In the genomic region with DNA sequence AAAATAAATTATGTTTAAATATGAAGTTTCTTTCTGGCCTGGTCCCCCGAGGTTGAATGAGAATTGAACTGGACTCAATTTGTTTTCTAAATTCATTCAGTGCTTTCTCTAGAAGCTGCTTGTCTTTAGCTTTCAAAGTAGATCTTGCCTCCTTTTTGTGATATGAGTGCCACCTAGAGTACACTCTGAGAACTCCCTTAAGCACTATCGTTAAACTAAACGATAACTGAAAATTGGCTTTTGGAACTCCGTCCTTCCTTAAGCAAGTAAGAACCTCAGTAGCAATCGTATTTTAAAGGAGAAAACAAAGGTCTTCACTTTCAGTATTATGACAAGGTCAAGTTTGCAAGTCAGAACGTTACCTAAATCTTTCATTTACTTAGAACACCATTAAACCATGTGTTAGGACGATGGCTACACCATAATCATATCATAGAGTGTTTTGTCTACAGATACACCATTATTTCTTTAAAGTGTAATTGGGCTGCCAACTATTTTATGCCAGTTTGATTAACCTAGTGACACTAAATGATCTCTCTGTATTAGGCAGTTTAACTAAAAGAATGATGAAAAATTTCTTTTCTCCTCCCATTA, we compare ENCODE assay signal across 8 cellular contexts.
DNase-seq lines count a peak whose midpoint lies in the region; TF ChIP-seq lines count a peak whose summit lies in the region.

No MANE protein-coding gene starts in this region.

- H3K27me3 ChIP-seq in cardiac muscle cell, result peaks cover 73% of the 10 kb centered on the region

- H3K27me3 Mint-ChIP-seq in neural crest cell (ENCODE audit: low read depth), result peaks cover 65% of the 10 kb centered on the region

- no peak for TF ChIP-seq POLR2A in erythroblast (IDR thresholded peaks at IDR 0.05; ENCODE audit: low read length)

- H3K27ac ChIP-seq in cardiac muscle cell (no peak overlapping the region), SK-N-MC (no peak overlapping the region)

- H3K4me1 Mint-ChIP-seq in neural crest cell, result no peaks in the 10 kb centered on the region

- no peak overlapping the region for H3K27ac Mint-ChIP-seq in neural crest cell (ENCODE audit: unreplicated experiment)

- no peaks in the 10 kb centered on the region for H3K36me3 ChIP-seq in cardiac muscle cell
- no peaks in the 10 kb centered on the region for H3K36me3 ChIP-seq in SK-N-MC (ENCODE audit: insufficient read depth, low read length)

- H3K4me1 ChIP-seq in cardiac muscle cell (ENCODE audit: low read depth), result no peaks in the 10 kb centered on the region

- H3K9me3 ChIP-seq in cardiac muscle cell (ENCODE audit: low read depth) (no peaks in the 10 kb centered on the region), SK-N-MC (ENCODE audit: low read depth, low read length) (no peaks in the 10 kb centered on the region)

- H3K36me3 Mint-ChIP-seq in neural crest cell (ENCODE audit: low read depth), result no peaks in the 10 kb centered on the region

- peak; percentile 63 to 72 for DNase-seq in cardiac muscle cell (ENCODE audit: low read depth in 1 of 2, low spot score in 1 of 2)
- no peak for DNase-seq in cardiac septum (ENCODE audit: low spot score)
- DNase-seq in HFF-Myc (ENCODE audit: extremely low read depth, low read depth), result peak; percentile 19
- peak; percentile 65 for DNase-seq in NCI-H1105 (lab: John Stamatoyannopoulos, UW)
- DNase-seq in SK-N-MC (ENCODE audit: low read depth, low spot score), result peak; percentile 28
- DNase-seq in erythroblast (lab: John Stamatoyannopoulos, UW), result peak; percentile 40 to 51
- no peak for DNase-seq in neural crest cell (ENCODE audit: low read depth, low spot score)
- no peak for DNase-seq in mesenteric fat pad (ENCODE audit: low spot score)

- TF ChIP-seq CTCF in cardiac muscle cell (IDR thresholded peaks at IDR 0.05; ENCODE audit: low read depth, low read length) (peak; percentile 78), HFF-Myc (IDR thresholded peaks at IDR 0.05; ENCODE audit: low read depth, low read length, missing control alignments) (peak; percentile 59), neural crest cell (conservative IDR thresholded peaks at IDR 0.05) (peak; percentile 84)

- no peak overlapping the region for H3K4me3 Mint-ChIP-seq in neural crest cell

- H3K9me3 Mint-ChIP-seq in neural crest cell, result no peaks in the 10 kb centered on the region

- intact Hi-C loops in cardiac septum (cut with DNase I), result loop anchor here (5.0 to 10.0 kb wide), 3 partner anchors 232 to 830 kb away; no protein-coding TSS in a partner anchor

- H3K9ac ChIP-seq in SK-N-MC (ENCODE audit: insufficient read length), result no peak overlapping the region

- H3K4me3 ChIP-seq in cardiac muscle cell (no peak overlapping the region), HFF-Myc (replicated peaks; ENCODE audit: low read depth, low read length) (no peak overlapping the region), SK-N-MC (no peak overlapping the region)

Comparison
In these comparisons a context has a peak if more than half of its experiments do, and no peak if none do; other contexts are left out.
1. DNase-seq: peak in cardiac muscle cell (2 of 2), HFF-Myc (single experiment), NCI-H1105 (single experiment), SK-N-MC (single experiment) and erythroblast (2 of 2); none in cardiac septum (single experiment), neural crest cell (single experiment) and mesenteric fat pad (single experiment).
2. Peak in every context shown above with its lines, with median percentiles within 50 percentile points of each other: CTCF ChIP-seq.